29 cellular contexts compared by ENCODE assay signal in the genomic region with DNA sequence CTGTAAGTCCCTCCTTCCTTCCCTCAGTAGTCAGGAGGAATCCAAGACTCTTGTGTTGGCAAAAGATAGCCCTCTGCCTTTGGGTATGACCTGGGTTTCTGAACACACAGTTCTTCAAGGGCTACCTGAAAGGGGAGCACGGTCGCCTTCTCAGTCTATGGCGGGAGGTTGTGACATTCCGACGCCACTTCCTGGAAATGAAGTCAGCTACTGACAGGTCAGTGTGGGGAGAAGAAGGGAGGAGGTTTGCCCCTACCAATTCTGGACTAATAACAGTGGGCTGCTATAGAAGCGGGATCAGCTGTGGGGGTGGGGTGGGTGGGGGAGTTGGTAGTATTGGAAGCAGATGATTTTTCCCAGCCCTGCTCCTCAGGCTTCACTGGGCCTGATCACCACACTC. TPM values are rescaled to one million over a fixed set of nuclear protein-coding genes. Genes with fewer than 3 reads are reported as not detected.
DNase-seq lines count a peak whose midpoint lies in the region; ATAC-seq, FAIRE-seq and TF ChIP-seq lines count a peak whose summit lies in the region.
"Had no signal": no experiment of that assay in that cellular context is flagged by ENCODE, and none has a peak within 500 bp of the region (broad histone marks: within the 10 kb centered on the region; RNA-seq: fewer than 3 reads in every experiment).

No MANE protein-coding gene starts in this region.

- TF ChIP-seq RAD21 in HepG2 (CRISPR knock-in tag; IDR thresholded peaks at IDR 0.05) = no peak

- H4K20me1 ChIP-seq in HepG2 (ENCODE audit: insufficient read depth, low read length) (peaks cover 4% of the 10 kb centered on the region; the same call in 1 of the 2 replicates), osteoblast (ENCODE audit: insufficient read depth, low read length) (peaks cover 9% of the 10 kb centered on the region)

- TF ChIP-seq EP300 in HepG2 (IDR thresholded peaks at IDR 0.05; ENCODE audit: low read depth in 2 of 2, low read length in 2 of 2) = no peak
- no peak for TF ChIP-seq EP300 in HepG2 (CRISPR knock-in tag; IDR thresholded peaks at IDR 0.05; ENCODE audit: borderline replicate concordance)
- no peak for TF ChIP-seq EP300 in gastroesophageal sphincter (IDR thresholded peaks at IDR 0.05)

- FAIRE-seq in HepG2 (lab: Jason Lieb, UNC) = no peak
- FAIRE-seq: endometrium, GM12891 had no signal

- intact Hi-C loops in HepG2 (cut with micrococcal nuclease; ENCODE audit: unreplicated experiment) = loop anchor here (5.0 to 10.0 kb wide), 2 partner anchors 75 to 228 kb away; a partner anchor contains a TSS
- intact Hi-C loops in right lobe of liver (cut with DNase I) = no loop called here
- intact Hi-C loops in vagina (cut with DNase I) = no loop called here
- intact Hi-C loops in thyroid gland (cut with DNase I) = loop anchor here (10.0 kb wide), 1 partner anchor 238 kb away; no protein-coding TSS in a partner anchor

- H3K4me3 ChIP-seq in HepG2 (replicated peaks in 1 of 3; ENCODE audit: insufficient read depth in 1 of 3, low read depth in 2 of 3, low read length in 3 of 3) (no peak overlapping the region), right lobe of liver (no peak overlapping the region), gastroesophageal sphincter (no peak overlapping the region), osteoblast (ENCODE audit: insufficient read depth, low read length) (no peak overlapping the region), vagina (no peak overlapping the region), thyroid gland (replicated peaks in 1 of 3) (no peak overlapping the region)
- H3K4me3 ChIP-seq: thoracic aorta had no signal

- in situ Hi-C loops in HepG2 (cut with HindIII; ENCODE audit: extremely low pct_ligation_motif_present, low pct_unique_long_range_greater_than_20kb) = no loop called here

- DNase-seq in HepG2 (ENCODE audit: low spot score) = no peak
- DNase-seq in right lobe of liver = no peak
- peak; percentile 66 for DNase-seq in osteoblast (ENCODE audit: insufficient read length, low spot score, missing footprints)
- DNase-seq in vagina (ENCODE audit: extremely low spot score in 2 of 2) = no peak
- DNase-seq in NCI-H2081 (lab: John Stamatoyannopoulos, UW) = no peak
- DNase-seq in thyroid gland = no peak
- DNase-seq: ACHN; activated CD4-positive, CD25-positive, alpha-beta regulatory T cell; activated T-cell treated with anti-CD3 and anti-CD28 coated beads, Interleukin-2, amount 50 U/mL, for 4 hours; BE2C; foreskin melanocyte; H9; natural killer cell; NCI-H1436; NCI-H446; NCI-H82; posterior cingulate gyrus; stimulated activated CD8-positive, alpha-beta memory T cell treated with anti-CD3 and anti-CD28 coated beads, Interleukin-4, amount 100 ng/mL, for 48 hours; stimulated activated naive CD8-positive, alpha-beta T cell treated with anti-CD3 and anti-CD28 coated beads, Interleukin-15, amount 100 ng/mL, for 72 hours; T-cell had no signal

- POLR2A ChIA-PET in HepG2 (lab: Yijun Ruan, JAX) = interaction anchor here (0.6 to 9.1 kb wide), 10 partner anchors 8 to 275 kb away, joined by 3 to 151 read pairs (median 20); a partner anchor contains a TSS

- WGBS in HepG2 (ENCODE audit: low lambda C conversion rate) = 97% methylated on average over 6 of the region's 6 CpGs
- 87% methylated on average over 5 of the region's 6 CpGs for WGBS in right lobe of liver (ENCODE audit: insufficient coverage, low coverage, low lambda C conversion rate, missing lambda C conversion rate)
- WGBS in gastroesophageal sphincter (ENCODE audit: low coverage in 1 of 2), 2 donors = 50 to 100% methylated on average over 1 to 2 of the region's 6 CpGs
- 91 to 95% methylated on average over 6 of the region's 6 CpGs for WGBS in thyroid gland, 2 donors

- CTCF ChIA-PET in HepG2 (lab: Yijun Ruan, JAX; ENCODE audit: low intra/inter-chr PET ratio, low total read pairs) = no interaction called here

- TF ChIP-seq CTCF in HepG2 (CRISPR knock-in tag; IDR thresholded peaks at IDR 0.05) (no peak), right lobe of liver (IDR thresholded peaks at IDR 0.05) (no peak), gastroesophageal sphincter (IDR thresholded peaks at IDR 0.05) (no peak), osteoblast (IDR thresholded peaks at IDR 0.05; ENCODE audit: extremely low read depth, low read depth, low read length) (no peak), vagina (IDR thresholded peaks at IDR 0.05) (no peak), thyroid gland (IDR thresholded peaks at IDR 0.05) (no peak)

- no peaks in the 10 kb centered on the region for H3K79me2 ChIP-seq in HepG2 (ENCODE audit: insufficient read depth, low read length)
- peaks cover 10% of the 10 kb centered on the region for H3K79me2 ChIP-seq in osteoblast (ENCODE audit: insufficient read depth, low read length)

- no peaks in the 10 kb centered on the region for H3K27me3 ChIP-seq in HepG2 (ENCODE audit: control insufficient read depth in 1 of 2, insufficient read depth in 2 of 2, low read length in 2 of 2)
- H3K27me3 ChIP-seq in right lobe of liver = no peaks in the 10 kb centered on the region
- H3K27me3 ChIP-seq in gastroesophageal sphincter = no peaks in the 10 kb centered on the region
- no peaks in the 10 kb centered on the region for H3K27me3 ChIP-seq in osteoblast (ENCODE audit: insufficient read depth, low read length)
- no peaks in the 10 kb centered on the region for H3K27me3 ChIP-seq in vagina
- no peaks in the 10 kb centered on the region for H3K27me3 ChIP-seq in thyroid gland
- H3K27me3 ChIP-seq: BE2C had no signal

- no TSS peak for BruUV-seq in HepG2 (replicated peaks; lab: Mats Ljungman, UMichigan)

- H3K9ac ChIP-seq in HepG2 (ENCODE audit: insufficient read depth, low read depth, low read length) = no peak overlapping the region

- H3K9me3 ChIP-seq in HepG2 (ENCODE audit: low read length) (no peaks in the 10 kb centered on the region), right lobe of liver (no peaks in the 10 kb centered on the region), gastroesophageal sphincter (no peaks in the 10 kb centered on the region), osteoblast (ENCODE audit: low read depth, low read length) (no peaks in the 10 kb centered on the region), vagina (no peaks in the 10 kb centered on the region), thyroid gland (no peaks in the 10 kb centered on the region)
- H3K9me3 ChIP-seq: BE2C, thoracic aorta had no signal

- H3K4me2 ChIP-seq in HepG2 (ENCODE audit: low read depth, low read length) (peak overlapping the region; percentile 66; the same call in 1 of the 2 replicates), osteoblast (ENCODE audit: insufficient read depth, low read length) (no peak overlapping the region)

- peak overlapping the region; percentile 80 for H3K27ac ChIP-seq in HepG2 (ENCODE audit: extremely low read length, insufficient read depth, low read length)
- H3K27ac ChIP-seq in right lobe of liver = no peak overlapping the region
- peak overlapping the region in 3 of 4 donors; percentile 44 to 59 (median 53) for H3K27ac ChIP-seq in gastroesophageal sphincter
- no peak overlapping the region for H3K27ac ChIP-seq in osteoblast (ENCODE audit: low read depth, low read length)
- peak overlapping the region; percentile 61 for H3K27ac ChIP-seq in vagina
- H3K27ac ChIP-seq in thyroid gland = no peak overlapping the region
- H3K27ac ChIP-seq: HL-60, thoracic aorta had no signal

- no peak overlapping the region for H2AFZ ChIP-seq in HepG2 (ENCODE audit: low read length)
- H2AFZ ChIP-seq in osteoblast (ENCODE audit: low read length) = no peak overlapping the region

- H3K36me3 ChIP-seq in HepG2 (replicated peaks in 1 of 2; ENCODE audit: control insufficient read depth in 1 of 2, insufficient read depth in 2 of 2, low read length in 2 of 2) = peaks cover 29 to 71% of the 10 kb centered on the region in 2 experiments
- H3K36me3 ChIP-seq in right lobe of liver = peaks cover 0 to 16% (median 4%) of the 10 kb centered on the region in 4 donors
- peaks cover 0 to 91% of the 10 kb centered on the region in 2 donors for H3K36me3 ChIP-seq in gastroesophageal sphincter
- H3K36me3 ChIP-seq in osteoblast (ENCODE audit: insufficient read depth, low read length) = peaks cover 61% of the 10 kb centered on the region
- peaks cover 0 to 56% of the 10 kb centered on the region in 2 donors for H3K36me3 ChIP-seq in vagina
- peaks cover 6 to 9% of the 10 kb centered on the region in 2 donors for H3K36me3 ChIP-seq in thyroid gland

- TF ChIP-seq POLR2A in HepG2 (IDR thresholded peaks at IDR 0.05; ENCODE audit: insufficient read depth in 1 of 2, low read depth in 2 of 2, low read length in 2 of 2) = no peak
- TF ChIP-seq POLR2A in right lobe of liver (IDR thresholded peaks at IDR 0.05) = no peak
- no peak for TF ChIP-seq POLR2A in gastroesophageal sphincter (IDR thresholded peaks at IDR 0.05)
- no peak for TF ChIP-seq POLR2A in vagina (IDR thresholded peaks at IDR 0.05)
- no peak for TF ChIP-seq POLR2A in thyroid gland (IDR thresholded peaks at IDR 0.05)

- peaks cover 51% of the 10 kb centered on the region for H3K4me1 ChIP-seq in HepG2 (ENCODE audit: insufficient read depth, low read length)
- H3K4me1 ChIP-seq in right lobe of liver = peaks cover 0 to 14% (median 3%) of the 10 kb centered on the region in 4 donors
- peaks cover 0 to 34% (median 0%) of the 10 kb centered on the region in 3 donors for H3K4me1 ChIP-seq in gastroesophageal sphincter
- H3K4me1 ChIP-seq in osteoblast (ENCODE audit: insufficient read depth, low read length) = peaks cover 4% of the 10 kb centered on the region
- H3K4me1 ChIP-seq in vagina = peaks cover 9% of the 10 kb centered on the region
- no peaks in the 10 kb centered on the region for H3K4me1 ChIP-seq in thyroid gland

- ATAC-seq in HepG2 = no peak
- ATAC-seq in right lobe of liver = no peak
- ATAC-seq in gastroesophageal sphincter = no peak
- ATAC-seq in HG02798 (IDR thresholded peaks at IDR 0.05; ENCODE audit: poor library complexity, unreplicated experiment) = no peak
- ATAC-seq: activated T-cell treated with anti-CD3 and anti-CD28 coated beads, Interleukin-2, amount 50 U/mL, for 4 hours; natural killer cell; stimulated activated naive CD8-positive, alpha-beta T cell treated with anti-CD3 and anti-CD28 coated beads, Interleukin-15, amount 100 ng/mL, for 72 hours; T-cell had no signal

RNA-seq across cellular contexts. Expression of a gene that starts 11.5 kb away (rescaled TPM):
- total RNA-seq in HepG2 (2016; rRNA removed; fragmentation: Illumina TruSeq; extraction: Trizol) = 55.3 and 55.7 TPM in 2 replicates
- 4.6 and 8.2 TPM in 2 replicates for total RNA-seq in HepG2 (2016; cell fraction: cytosol; rRNA removed; fragmentation: Illumina TruSeq; extraction: Trizol; ENCODE audit: low read depth)
- 47.0 and 58.9 TPM in 2 replicates for total RNA-seq in HepG2 (2016; cell fraction: insoluble cytoplasmic fraction; rRNA removed; fragmentation: Illumina TruSeq; extraction: Trizol)
- total RNA-seq in HepG2 (2016; cell fraction: membrane; rRNA removed; fragmentation: Illumina TruSeq; extraction: Trizol) = 10.8 and 11.9 TPM in 2 replicates
- total RNA-seq in HepG2 (2016; cell fraction: nucleus; rRNA removed; fragmentation: Illumina TruSeq; extraction: Trizol) = 53.7 and 62.9 TPM in 2 replicates
- 28.3 and 28.8 TPM in 2 replicates for polyA plus RNA-seq in HepG2 (2011; rRNA removed)
- 13.0 and 15.9 TPM in 2 replicates for polyA plus RNA-seq in HepG2 (2011; cell fraction: cytosol; rRNA removed)
- 91.1 and 91.6 TPM in 2 replicates for polyA plus RNA-seq in HepG2 (2011; cell fraction: nucleus; rRNA removed)
- 51.5 and 68.0 TPM in 2 replicates for polyA plus RNA-seq in HepG2 (2012)
- 1.8 and 3.2 TPM in 2 replicates for polyA plus RNA-seq in HepG2 (2016; cell fraction: cytosol; fragmentation: Illumina TruSeq; extraction: Trizol; ENCODE audit: low read depth)
- 25.5 and 33.0 TPM in 2 replicates for polyA plus RNA-seq in HepG2 (2016; cell fraction: insoluble cytoplasmic fraction; fragmentation: Illumina TruSeq; extraction: Trizol; ENCODE audit: low read depth)
- 4.0 and 5.2 TPM in 2 replicates for polyA plus RNA-seq in HepG2 (2016; cell fraction: membrane; fragmentation: Illumina TruSeq; extraction: Trizol; ENCODE audit: low read depth)
- 164 and 177 TPM in 2 replicates for polyA plus RNA-seq in HepG2 (2016; cell fraction: nucleus; fragmentation: Illumina TruSeq; extraction: Trizol; ENCODE audit: insufficient read depth, low read depth)
- polyA minus RNA-seq in HepG2 (2011; rRNA and poly(A)+ RNA removed; ENCODE audit: low replicate concordance) = 17.6 and 28.3 TPM in 2 replicates
- polyA minus RNA-seq in HepG2 (2011; cell fraction: cytosol; rRNA and poly(A)+ RNA removed) = 15.9 and 26.1 TPM in 2 replicates
- 47.3 and 65.8 TPM in 2 replicates for polyA minus RNA-seq in HepG2 (2011; cell fraction: nucleus; rRNA and poly(A)+ RNA removed)
- 10 to 100 TPM in 2 of 6 experiments, 1 to 10 TPM in 4; 5.9 to 11.2 (median 9.0) TPM for total RNA-seq in right lobe of liver
- total RNA-seq in gastroesophageal sphincter = 10 to 100 TPM; 22.6 to 37.9 (median 30.9) TPM
- 23.3 and 23.5 TPM in 2 replicates for total RNA-seq in osteoblast
- total RNA-seq in vagina = 10.1 TPM
- total RNA-seq in thyroid gland = 100 to 1,000 TPM in 1 of 4 donors, 10 to 100 TPM in 3; 17.5 to 198 (median 34.8) TPM

RNA-seq across cellular contexts. Expression of a gene that starts 28.8 kb away (rescaled TPM):
- total RNA-seq in HepG2 (2016; rRNA removed; fragmentation: Illumina TruSeq; extraction: Trizol) (not detected in 2 replicates), right lobe of liver (not detected), gastroesophageal sphincter (1 to 10 TPM in 2 of 4 donors, under 1 TPM in 1, not detected in 1; 0.67 to 2.3 (median 1.1) TPM), osteoblast (37.6 and 48.9 TPM in 2 replicates), vagina (1.7 TPM), thyroid gland (1 to 10 TPM in 1 of 4 donors, under 1 TPM in 1, not detected in 2; 0.13 to 2.1 TPM)
- not detected in 2 replicates for total RNA-seq in HepG2 (2016; cell fraction: cytosol; rRNA removed; fragmentation: Illumina TruSeq; extraction: Trizol; ENCODE audit: low read depth)
- not detected in 2 replicates for total RNA-seq in HepG2 (2016; cell fraction: insoluble cytoplasmic fraction; rRNA removed; fragmentation: Illumina TruSeq; extraction: Trizol)
- total RNA-seq in HepG2 (2016; cell fraction: membrane; rRNA removed; fragmentation: Illumina TruSeq; extraction: Trizol) = not detected in 2 replicates
- not detected in 2 replicates for total RNA-seq in HepG2 (2016; cell fraction: nucleus; rRNA removed; fragmentation: Illumina TruSeq; extraction: Trizol)
- polyA plus RNA-seq in HepG2 (2011; rRNA removed) = not detected in 2 replicates
- polyA plus RNA-seq in HepG2 (2011; cell fraction: cytosol; rRNA removed) = 0.04 TPM in 1 of 2 replicates, not detected in the other
- polyA plus RNA-seq in HepG2 (2011; cell fraction: nucleus; rRNA removed) = not detected in 2 replicates
- not detected in 2 replicates for polyA plus RNA-seq in HepG2 (2012)
- not detected in 2 replicates for polyA plus RNA-seq in HepG2 (2016; cell fraction: cytosol; fragmentation: Illumina TruSeq; extraction: Trizol; ENCODE audit: low read depth)
- not detected in 2 replicates for polyA plus RNA-seq in HepG2 (2016; cell fraction: insoluble cytoplasmic fraction; fragmentation: Illumina TruSeq; extraction: Trizol; ENCODE audit: low read depth)
- not detected in 2 replicates for polyA plus RNA-seq in HepG2 (2016; cell fraction: membrane; fragmentation: Illumina TruSeq; extraction: Trizol; ENCODE audit: low read depth)
- polyA plus RNA-seq in HepG2 (2016; cell fraction: nucleus; fragmentation: Illumina TruSeq; extraction: Trizol; ENCODE audit: insufficient read depth, low read depth) = not detected in 2 replicates
- 0.09 TPM in 1 of 2 replicates, not detected in the other for polyA minus RNA-seq in HepG2 (2011; rRNA and poly(A)+ RNA removed; ENCODE audit: low replicate concordance)
- not detected in 2 replicates for polyA minus RNA-seq in HepG2 (2011; cell fraction: cytosol; rRNA and poly(A)+ RNA removed)
- polyA minus RNA-seq in HepG2 (2011; cell fraction: nucleus; rRNA and poly(A)+ RNA removed) = not detected in 2 replicates
- total RNA-seq: activated T-cell treated with anti-CD3 and anti-CD28 coated beads, Interleukin-2, amount 50 U/mL, for 4 hours; dermis microvascular lymphatic vessel endothelial cell; H9; mononuclear cell; natural killer cell; SK-MEL-5 had no signal

RNA-seq across cellular contexts. Expression of a gene that starts 55.1 kb away (rescaled TPM):
- 67.2 and 79.5 TPM in 2 replicates for total RNA-seq in HepG2 (2016; rRNA removed; fragmentation: Illumina TruSeq; extraction: Trizol)
- 21.4 and 22.2 TPM in 2 replicates for total RNA-seq in HepG2 (2016; cell fraction: cytosol; rRNA removed; fragmentation: Illumina TruSeq; extraction: Trizol; ENCODE audit: low read depth)
- total RNA-seq in HepG2 (2016; cell fraction: insoluble cytoplasmic fraction; rRNA removed; fragmentation: Illumina TruSeq; extraction: Trizol) = 62.6 and 81.6 TPM in 2 replicates
- total RNA-seq in HepG2 (2016; cell fraction: membrane; rRNA removed; fragmentation: Illumina TruSeq; extraction: Trizol) = 31.1 and 32.0 TPM in 2 replicates
- total RNA-seq in HepG2 (2016; cell fraction: nucleus; rRNA removed; fragmentation: Illumina TruSeq; extraction: Trizol) = 92.7 and 103 TPM in 2 replicates
- polyA plus RNA-seq in HepG2 (2011; rRNA removed) = 68.5 and 76.9 TPM in 2 replicates
- polyA plus RNA-seq in HepG2 (2011; cell fraction: cytosol; rRNA removed) = 43.3 and 47.7 TPM in 2 replicates
- 174 and 175 TPM in 2 replicates for polyA plus RNA-seq in HepG2 (2011; cell fraction: nucleus; rRNA removed)
- polyA plus RNA-seq in HepG2 (2012) = 60.6 and 74.9 TPM in 2 replicates
- 10.6 and 11.5 TPM in 2 replicates for polyA plus RNA-seq in HepG2 (2016; cell fraction: cytosol; fragmentation: Illumina TruSeq; extraction: Trizol; ENCODE audit: low read depth)
- 60.7 and 64.9 TPM in 2 replicates for polyA plus RNA-seq in HepG2 (2016; cell fraction: insoluble cytoplasmic fraction; fragmentation: Illumina TruSeq; extraction: Trizol; ENCODE audit: low read depth)
- polyA plus RNA-seq in HepG2 (2016; cell fraction: membrane; fragmentation: Illumina TruSeq; extraction: Trizol; ENCODE audit: low read depth) = 17.6 and 21.1 TPM in 2 replicates
- 143 and 149 TPM in 2 replicates for polyA plus RNA-seq in HepG2 (2016; cell fraction: nucleus; fragmentation: Illumina TruSeq; extraction: Trizol; ENCODE audit: insufficient read depth, low read depth)
- 45.0 and 72.9 TPM in 2 replicates for polyA minus RNA-seq in HepG2 (2011; rRNA and poly(A)+ RNA removed; ENCODE audit: low replicate concordance)
- polyA minus RNA-seq in HepG2 (2011; cell fraction: cytosol; rRNA and poly(A)+ RNA removed) = 39.7 and 43.4 TPM in 2 replicates
- polyA minus RNA-seq in HepG2 (2011; cell fraction: nucleus; rRNA and poly(A)+ RNA removed) = 106 and 120 TPM in 2 replicates
- 10 to 100 TPM; 22.7 to 41.2 (median 35.0) TPM for total RNA-seq in right lobe of liver
- 10 to 100 TPM; 19.9 to 56.2 (median 31.1) TPM for total RNA-seq in gastroesophageal sphincter
- 15.2 and 20.3 TPM in 2 replicates for total RNA-seq in osteoblast
- total RNA-seq in vagina = 33.9 TPM
- 10 to 100 TPM; 33.3 to 58.1 (median 46.4) TPM for total RNA-seq in thyroid gland

Comparison
In these comparisons a context has a peak if more than half of its experiments do, and no peak if none do; other contexts are left out.
1. H3K27ac ChIP-seq: peak in HepG2 (single experiment), gastroesophageal sphincter (3 of 4) and vagina (single experiment); none in right lobe of liver (0 of 3), osteoblast (single experiment) and thyroid gland (0 of 3).
2. intact Hi-C loops: an anchor here in HepG2 (5.0 to 10.0 kb wide) and thyroid gland (10.0 kb wide); none called in right lobe of liver and vagina.
3. RNA of a gene that starts 28.8 kb away (total RNA-seq): 37.6 to 48.9 TPM in osteoblast; 1.7 TPM in vagina (single experiment), 0.67 to 2.3 TPM in gastroesophageal sphincter, 0.13 to 2.1 TPM in thyroid gland, not detected in HepG2 and not detected in right lobe of liver; every median in the first group is over 10 times any median in the second.